In genomic region chr9:18142964-18143363, GRCh38 we compare ENCODE assay signal across 15 cellular contexts.
DNase-seq lines count a peak whose midpoint lies in the region; ATAC-seq, FAIRE-seq and TF ChIP-seq lines count a peak whose summit lies in the region.
"Had no signal": no experiment of that assay in that cellular context is flagged by ENCODE, and none has a peak within 500 bp of the region (broad histone marks: within the 10 kb centered on the region; RNA-seq: fewer than 3 reads in every experiment).

No MANE protein-coding gene starts in this region.

- no peaks in the 10 kb centered on the region for H3K9me3 Mint-ChIP-seq in endodermal cell
- H3K9me3 Mint-ChIP-seq in nephron = no peaks in the 10 kb centered on the region
- no peaks in the 10 kb centered on the region for H3K9me3 Mint-ChIP-seq in activated CD4-positive, alpha-beta memory T cell treated with anti-CD3 and anti-CD28 coated beads, Interleukin-2, amount 10 ng/mL, durations not matched to agents 7 days and 5 days
- H3K9me3 Mint-ChIP-seq: activated CD4-positive, alpha-beta T cell treated with anti-CD3 and anti-CD28 coated beads, Interleukin-2, amount 10 ng/mL, durations not matched to agents 24 days and 14 days; activated naive CD4-positive, alpha-beta T cell treated with anti-CD3 and anti-CD28 coated beads, Interleukin-2, amount 50 U/mL, for 24 hours had no signal

- ATAC-seq in IMR-90 (ENCODE audit: low read depth) = no peak
- ATAC-seq in GM18870 (IDR thresholded peaks at IDR 0.05; ENCODE audit: unreplicated experiment) = no peak
- ATAC-seq in HG02763 (IDR thresholded peaks at IDR 0.05; ENCODE audit: unreplicated experiment) = no peak

- H3K4me2 ChIP-seq in IMR-90 (ENCODE audit: low read depth, low read length) = no peak overlapping the region

- H3K4me1 ChIP-seq in IMR-90 (ENCODE audit: control insufficient read depth, insufficient read depth, low read length) (no peaks in the 10 kb centered on the region), endodermal cell (ENCODE audit: control insufficient read depth, insufficient read depth, low read length) (no peaks in the 10 kb centered on the region)

- H2AFZ ChIP-seq in IMR-90 (replicated peaks; ENCODE audit: low read length, poor library complexity) = no peak overlapping the region

- H2BK120ac ChIP-seq in IMR-90 (ENCODE audit: low read depth, low read length) = no peak overlapping the region

- no peak overlapping the region for H3K56ac ChIP-seq in IMR-90 (ENCODE audit: extremely low read depth, insufficient read depth, low read length)

- no peaks in the 10 kb centered on the region for H3K27me3 ChIP-seq in IMR-90 (ENCODE audit: control insufficient read depth, insufficient read depth, low read length)
- peaks cover 19% of the 10 kb centered on the region for H3K27me3 ChIP-seq in endodermal cell (ENCODE audit: control insufficient read depth, insufficient read depth, low read length, poor library complexity, severe bottlenecking)
- peaks cover 0 to 21% (median 0%) of the 10 kb centered on the region in 45 donors for H3K27me3 ChIP-seq in dorsolateral prefrontal cortex

- no peak overlapping the region for H3K23ac ChIP-seq in IMR-90 (ENCODE audit: low read depth, low read length)

- H3K9me1 ChIP-seq in IMR-90 (ENCODE audit: insufficient read depth, low read length) = no peaks in the 10 kb centered on the region

- no peak overlapping the region for H4K5ac ChIP-seq in IMR-90 (ENCODE audit: low read depth, low read length)

- no CpG with 5 or more reads among the region's 1 CpG for WGBS in IMR-90 (ENCODE audit: extremely low coverage in 2 of 2, insufficient read length in 1 of 2), 2 experiments
- WGBS in endodermal cell (ENCODE audit: insufficient coverage in 1 of 2, insufficient read length in 1 of 2), 2 experiments = 82% methylated on average over 1 of the region's 1 CpG; no CpG with 5 or more reads in 1 of the 2 experiments

- no peak overlapping the region for H2BK15ac ChIP-seq in IMR-90 (ENCODE audit: low read depth, low read length)

- H3K14ac ChIP-seq in IMR-90 (replicated peaks; ENCODE audit: low read depth, low read length) = no peak overlapping the region

- no peaks in the 10 kb centered on the region for H3K36me3 ChIP-seq in IMR-90 (ENCODE audit: control insufficient read depth, insufficient read depth, low read length)
- H3K36me3 ChIP-seq in endodermal cell (ENCODE audit: control insufficient read depth, insufficient read depth, low read length) = no peaks in the 10 kb centered on the region

- no peak for TF ChIP-seq RAD21 in IMR-90 (IDR thresholded peaks at IDR 0.05; ENCODE audit: low read length)

- FAIRE-seq in D721Med (lab: Jason Lieb, UNC) = no peak
- FAIRE-seq: G401.6 had no signal

- DNase-seq in D721Med (ENCODE audit: insufficient read length, low spot score) = no peak
- DNase-seq in IMR-90 = no peak
- DNase-seq in endodermal cell = peak; percentile 61
- no peak for DNase-seq in activated CD4-positive, alpha-beta memory T cell treated with anti-CD3 and anti-CD28 coated beads, Interleukin-2, amount 10 ng/mL, durations not matched to agents 7 days and 5 days
- no peak for DNase-seq in dorsolateral prefrontal cortex
- DNase-seq: activated CD4-positive, alpha-beta T cell treated with anti-CD3 and anti-CD28 coated beads, Interleukin-2, amount 10 ng/mL, durations not matched to agents 24 days and 14 days; erythroblast; midbrain; NCI-H1436; Right ventricle myocardium superior had no signal

- H3K18ac ChIP-seq in IMR-90 (ENCODE audit: low read depth, low read length) = no peak overlapping the region

- no peak overlapping the region for H3K4me3 ChIP-seq in IMR-90 (ENCODE audit: insufficient read depth, low read depth, low read length)
- no peak overlapping the region for H3K4me3 ChIP-seq in endodermal cell (ENCODE audit: low read length)
- H3K4me3 ChIP-seq in dorsolateral prefrontal cortex = no peak overlapping the region

- no peak overlapping the region for H4K8ac ChIP-seq in IMR-90 (ENCODE audit: low read depth in 2 of 2, low read length in 2 of 2)

- H3K79me1 ChIP-seq in IMR-90 (ENCODE audit: low read depth in 1 of 2, low read length in 2 of 2) = no peaks in the 10 kb centered on the region

- no peak overlapping the region for H2BK20ac ChIP-seq in IMR-90 (ENCODE audit: low read depth, low read length)

- H3K27ac Mint-ChIP-seq in endodermal cell = no peak overlapping the region
- H3K27ac Mint-ChIP-seq in nephron = no peak overlapping the region
- H3K27ac Mint-ChIP-seq in activated CD4-positive, alpha-beta memory T cell treated with anti-CD3 and anti-CD28 coated beads, Interleukin-2, amount 10 ng/mL, durations not matched to agents 7 days and 5 days = no peak overlapping the region
- H3K27ac Mint-ChIP-seq: activated CD4-positive, alpha-beta T cell treated with anti-CD3 and anti-CD28 coated beads, Interleukin-2, amount 10 ng/mL, durations not matched to agents 24 days and 14 days; activated naive CD4-positive, alpha-beta T cell treated with anti-CD3 and anti-CD28 coated beads, Interleukin-2, amount 50 U/mL, for 24 hours had no signal

- in situ Hi-C loops in IMR-90 (cut with MboI; ENCODE audit: low sequenced_read_pairs) = no loop called here

- no peak overlapping the region for H2BK5ac ChIP-seq in IMR-90 (ENCODE audit: low read depth, low read length, poor library complexity, severe bottlenecking)

- no peak for TF ChIP-seq POLR2A in IMR-90 (IDR thresholded peaks at IDR 0.05; ENCODE audit: low read depth, low read length)

- no peak overlapping the region for H3K4ac ChIP-seq in IMR-90 (ENCODE audit: low read depth, low read length)

- intact Hi-C loops in IMR-90 (cut with micrococcal nuclease) (no loop called here), dorsolateral prefrontal cortex (cut with DNase I) (no loop called here)

- H3K4me1 Mint-ChIP-seq in endodermal cell = peaks cover 2% of the 10 kb centered on the region
- H3K4me1 Mint-ChIP-seq in nephron = no peaks in the 10 kb centered on the region
- H3K4me1 Mint-ChIP-seq in activated CD4-positive, alpha-beta memory T cell treated with anti-CD3 and anti-CD28 coated beads, Interleukin-2, amount 10 ng/mL, durations not matched to agents 7 days and 5 days = no peaks in the 10 kb centered on the region
- H3K4me1 Mint-ChIP-seq: activated CD4-positive, alpha-beta T cell treated with anti-CD3 and anti-CD28 coated beads, Interleukin-2, amount 10 ng/mL, durations not matched to agents 24 days and 14 days; activated naive CD4-positive, alpha-beta T cell treated with anti-CD3 and anti-CD28 coated beads, Interleukin-2, amount 50 U/mL, for 24 hours had no signal

- POLR2A ChIA-PET in IMR-90 (lab: Charles Lee; ENCODE audit: unreplicated experiment) = no interaction called here
- POLR2A ChIA-PET in activated CD4-positive, alpha-beta memory T cell treated with anti-CD3 and anti-CD28 coated beads, Interleukin-2, amount 10 ng/mL, durations not matched to agents 7 days and 5 days (lab: Charles Lee) = no interaction called here

- dilution Hi-C loops in IMR-90 (cut with HindIII; ENCODE audit: low sequenced_read_pairs, unreplicated experiment) = no loop called here

- H3K36me3 Mint-ChIP-seq in endodermal cell (ENCODE audit: low read depth) (no peaks in the 10 kb centered on the region), nephron (ENCODE audit: low read depth) (no peaks in the 10 kb centered on the region)
- no peaks in the 10 kb centered on the region for H3K36me3 Mint-ChIP-seq in activated CD4-positive, alpha-beta memory T cell treated with anti-CD3 and anti-CD28 coated beads, Interleukin-2, amount 10 ng/mL, durations not matched to agents 7 days and 5 days (ENCODE audit: low read depth)
- H3K36me3 Mint-ChIP-seq: activated naive CD4-positive, alpha-beta T cell treated with anti-CD3 and anti-CD28 coated beads, Interleukin-2, amount 50 U/mL, for 24 hours had no signal

- H4K91ac ChIP-seq in IMR-90 (ENCODE audit: insufficient read depth, low read depth, low read length) = no peak overlapping the region

- no peak overlapping the region for H2AK5ac ChIP-seq in IMR-90 (ENCODE audit: low read depth, low read length)

- peak; percentile 27 for TF ChIP-seq CTCF in D721Med (IDR thresholded peaks at IDR 0.05; ENCODE audit: insufficient read depth, missing control alignments)
- peak; percentile 9; the same call in 1 of the 2 replicates for TF ChIP-seq CTCF in IMR-90 (conservative IDR thresholded peaks at IDR 0.05; ENCODE audit: low read depth, low read length)
- peak; percentile 69 for TF ChIP-seq CTCF in endodermal cell (conservative IDR thresholded peaks at IDR 0.05)
- peak in 2 of 3 experiments; percentile 10 to 33 for TF ChIP-seq CTCF in nephron (IDR thresholded peaks at IDR 0.05; ENCODE audit: unreplicated experiment in 3 of 3)
- TF ChIP-seq CTCF in dorsolateral prefrontal cortex (IDR thresholded peaks at IDR 0.05 in 54 of 56, conservative IDR thresholded peaks at IDR 0.05 in 2 of 56; ENCODE audit: low read depth in 1 of 56, partially characterized antibody in 56 of 56) = peak in 10 of 56 donors; percentile 8 to 25 (median 14)

- CTCF ChIA-PET in IMR-90 (lab: Yijun Ruan, JAX) = interaction anchor here (0.5 to 1.5 kb wide), 4 partner anchors 13 to 467 kb away, joined by 3 to 4 read pairs (median 3); no protein-coding TSS in a partner anchor
- CTCF ChIA-PET in activated CD4-positive, alpha-beta memory T cell treated with anti-CD3 and anti-CD28 coated beads, Interleukin-2, amount 10 ng/mL, durations not matched to agents 7 days and 5 days (lab: Charles Lee) = interaction anchor here (1.0 kb wide), 1 partner anchor 14 kb away, joined by 3 read pairs; no protein-coding TSS in a partner anchor

- no peak overlapping the region for H3K27ac ChIP-seq in IMR-90 (ENCODE audit: insufficient read depth, low read length)
- peak overlapping the region; percentile 62 for H3K27ac ChIP-seq in endodermal cell (ENCODE audit: low read depth, low read length)
- no peak overlapping the region for H3K27ac ChIP-seq in dorsolateral prefrontal cortex

- no peak overlapping the region for H3K9ac ChIP-seq in IMR-90 (ENCODE audit: low read depth, low read length)
- H3K9ac ChIP-seq in endodermal cell (ENCODE audit: extremely low read depth, low read length, poor library complexity, severe bottlenecking) = no peak overlapping the region

- H4K20me1 ChIP-seq in IMR-90 (ENCODE audit: insufficient read depth, low read length) = no peaks in the 10 kb centered on the region

- H3K27me3 Mint-ChIP-seq in endodermal cell (ENCODE audit: insufficient read depth) (peaks cover 16% of the 10 kb centered on the region), nephron (ENCODE audit: low read depth) (peaks cover 19% of the 10 kb centered on the region)
- H3K27me3 Mint-ChIP-seq in activated CD4-positive, alpha-beta memory T cell treated with anti-CD3 and anti-CD28 coated beads, Interleukin-2, amount 10 ng/mL, durations not matched to agents 7 days and 5 days = no peaks in the 10 kb centered on the region
- H3K27me3 Mint-ChIP-seq: activated CD4-positive, alpha-beta T cell treated with anti-CD3 and anti-CD28 coated beads, Interleukin-2, amount 10 ng/mL, durations not matched to agents 24 days and 14 days; activated naive CD4-positive, alpha-beta T cell treated with anti-CD3 and anti-CD28 coated beads, Interleukin-2, amount 50 U/mL, for 24 hours had no signal

- no peak overlapping the region for H3K4me3 Mint-ChIP-seq in endodermal cell
- no peak overlapping the region for H3K4me3 Mint-ChIP-seq in nephron
- H3K4me3 Mint-ChIP-seq in activated CD4-positive, alpha-beta memory T cell treated with anti-CD3 and anti-CD28 coated beads, Interleukin-2, amount 10 ng/mL, durations not matched to agents 7 days and 5 days = no peak overlapping the region
- H3K4me3 Mint-ChIP-seq: activated CD4-positive, alpha-beta T cell treated with anti-CD3 and anti-CD28 coated beads, Interleukin-2, amount 10 ng/mL, durations not matched to agents 24 days and 14 days; activated naive CD4-positive, alpha-beta T cell treated with anti-CD3 and anti-CD28 coated beads, Interleukin-2, amount 50 U/mL, for 24 hours had no signal

- H3K9me3 ChIP-seq in IMR-90 (ENCODE audit: control insufficient read depth, insufficient read depth, low read length) = no peaks in the 10 kb centered on the region
- H3K9me3 ChIP-seq in endodermal cell (ENCODE audit: control insufficient read depth, low read length) = no peaks in the 10 kb centered on the region

- BruUV-seq in IMR-90 (replicated peaks; lab: Mats Ljungman, UMichigan) = no TSS peak

- H2AK9ac ChIP-seq in IMR-90 (replicated peaks; ENCODE audit: low read depth, low read length, poor library complexity) = no peak overlapping the region
